Comparison of ENCODE assay signal across 1 cellular context in the genomic region with DNA sequence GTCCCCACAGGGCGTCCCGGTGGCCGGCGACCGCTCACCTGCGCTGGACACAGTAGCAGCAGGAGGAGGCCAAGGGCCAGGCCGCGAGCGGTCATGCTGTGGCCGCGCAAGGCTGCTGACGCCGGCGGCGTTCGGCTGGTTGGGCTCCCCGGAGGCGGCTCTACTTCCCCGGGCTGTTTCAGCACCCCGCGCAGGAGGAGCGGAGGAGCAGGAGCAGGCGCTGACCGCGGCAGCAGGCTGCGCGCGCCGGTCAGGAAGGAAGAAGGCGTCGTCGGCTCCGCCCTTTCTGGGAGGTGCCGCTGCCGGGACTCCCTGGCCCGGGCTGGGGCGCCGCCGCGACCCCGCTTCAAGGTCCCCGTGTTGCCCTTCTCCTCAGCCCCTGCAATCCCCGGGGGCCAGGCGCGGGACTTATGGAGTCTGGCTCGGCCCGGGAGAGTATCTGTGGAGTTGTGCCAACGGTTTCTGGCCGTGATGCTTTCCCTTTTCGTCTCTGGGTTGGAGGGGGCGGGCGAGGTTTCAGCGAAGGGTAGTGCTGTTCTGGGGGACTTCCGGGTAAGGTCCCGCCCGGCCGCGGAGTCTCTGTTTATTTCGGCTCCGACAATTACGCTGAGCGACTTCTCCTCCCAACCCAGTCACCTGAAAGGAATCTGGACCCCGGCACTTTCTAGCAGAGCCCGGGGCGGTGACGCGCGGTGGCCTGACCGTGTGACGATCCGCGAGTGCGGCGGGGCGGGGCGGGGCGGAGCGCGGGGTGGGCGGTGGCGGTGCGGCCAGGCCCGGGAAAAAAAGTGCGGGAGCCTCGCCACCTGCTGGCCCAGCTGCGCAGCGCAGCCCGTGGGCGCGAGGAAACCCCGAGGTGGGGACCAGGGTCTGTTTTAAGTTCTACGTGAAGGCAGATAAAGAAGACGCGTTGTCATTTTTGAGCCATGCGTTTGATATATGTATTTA.
A peak's percentile ranks its signal among the peaks of the same experiment; 100 is the strongest.
TF ChIP-seq lines count a peak whose summit lies in the region.

A gene (minus strand): TSS at position 258 of the 948 bp plus-strand sequence. CDS start 163 bp downstream, at position 95.

TF ChIP-seq in K562, 482 proteins besides CTCF, POLR2A, EP300 and RAD21 (continued from another document and continues in another):
- TF ChIP-seq, protein P1, sequence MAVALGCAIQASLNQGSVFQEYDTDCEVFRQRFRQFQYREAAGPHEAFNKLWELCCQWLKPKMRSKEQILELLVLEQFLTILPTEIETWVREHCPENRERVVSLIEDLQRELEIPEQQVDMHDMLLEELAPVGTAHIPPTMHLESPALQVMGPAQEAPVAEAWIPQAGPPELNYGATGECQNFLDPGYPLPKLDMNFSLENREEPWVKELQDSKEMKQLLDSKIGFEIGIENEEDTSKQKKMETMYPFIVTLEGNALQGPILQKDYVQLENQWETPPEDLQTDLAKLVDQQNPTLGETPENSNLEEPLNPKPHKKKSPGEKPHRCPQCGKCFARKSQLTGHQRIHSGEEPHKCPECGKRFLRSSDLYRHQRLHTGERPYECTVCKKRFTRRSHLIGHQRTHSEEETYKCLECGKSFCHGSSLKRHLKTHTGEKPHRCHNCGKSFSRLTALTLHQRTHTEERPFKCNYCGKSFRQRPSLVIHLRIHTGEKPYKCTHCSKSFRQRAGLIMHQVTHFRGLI (CRISPR knock-in tag; IDR thresholded peaks at IDR 0.05): peak; percentile 99; the same call in 1 of the 2 replicates
- TF ChIP-seq ZNF23 (CRISPR knock-in tag; IDR thresholded peaks at IDR 0.05) (0 out of 2 replicates have a peak, but pooled peaks have one; percentile 46), PHF20 (IDR thresholded peaks at IDR 0.05; ENCODE audit: partially characterized antibody) (peak; percentile 29), TEAD1 (CRISPR knock-in tag; IDR thresholded peaks at IDR 0.05) (peak in 1 of 2 experiments; percentile 60; a peak in 1 of 4 replicates), ZFP1 (CRISPR knock-in tag; IDR thresholded peaks at IDR 0.05) (no peak), HDAC6 (IDR thresholded peaks at IDR 0.05; ENCODE audit: low read depth, low read length) (no peak), CREB1 (IDR thresholded peaks at IDR 0.05) (peak; percentile 79), CREB1 (CRISPR knock-in tag; IDR thresholded peaks at IDR 0.05) (peak; percentile 29), KLF16 (IDR thresholded peaks at IDR 0.05) (peak; percentile 54), ZNF263 (CRISPR knock-in tag; IDR thresholded peaks at IDR 0.05; ENCODE audit: borderline replicate concordance) (peak; percentile 45; the same call in 1 of the 2 replicates), SREBF1 (IDR thresholded peaks at IDR 0.05; ENCODE audit: borderline replicate concordance, low read depth, low read length) (peak; percentile 89), L3MBTL2 (IDR thresholded peaks at IDR 0.05) (peak; percentile 71), ZNF436 (CRISPR knock-in tag; IDR thresholded peaks at IDR 0.05) (0 out of 2 replicates have a peak, but pooled peaks have one; percentile 52), CHD2 (IDR thresholded peaks at IDR 0.05; ENCODE audit: low read depth, low read length) (no peak; the same call in 1 of the 2 replicates), ZZZ3 (IDR thresholded peaks at IDR 0.05) (no peak), TAF15 (IDR thresholded peaks at IDR 0.05; ENCODE audit: low read depth, low read length) (no peak), JUND (IDR thresholded peaks at IDR 0.05; ENCODE audit: borderline replicate concordance, low read depth, low read length) (peak; percentile 33; the same call in 1 of the 2 replicates), JUND (tag; IDR thresholded peaks at IDR 0.05; ENCODE audit: borderline replicate concordance, low read depth, low read length) (peak; percentile 11; the same call in 1 of the 3 replicates), CBX1 (IDR thresholded peaks at IDR 0.05; ENCODE audit: low read depth) (peak; percentile 24; the same call in 1 of the 2 replicates), FOXK2 (conservative IDR thresholded peaks at IDR 0.05 in 1 of 2, IDR thresholded peaks at IDR 0.05 in 1 of 2; ENCODE audit: low read depth in 2 of 2) (peak; percentile 10 to 50; a peak in 2 of 4 replicates), ZNF561 (CRISPR knock-in tag; conservative IDR thresholded peaks at IDR 0.05) (0 out of 2 replicates have a peak, but pooled peaks have one; percentile 39), ZFP36 (IDR thresholded peaks at IDR 0.05; ENCODE audit: low read depth, low read length, partially characterized antibody) (peak; percentile 45), NR4A1 (CRISPR knock-in tag; IDR thresholded peaks at IDR 0.05) (no peak), NR4A1 (tag; IDR thresholded peaks at IDR 0.05) (no peak), SAFB (IDR thresholded peaks at IDR 0.05; ENCODE audit: borderline replicate concordance, low read depth, low read length) (peak; percentile 65; the same call in 1 of the 2 replicates), ZNF212 (CRISPR knock-in tag; IDR thresholded peaks at IDR 0.05) (no peak), POLR2G (IDR thresholded peaks at IDR 0.05; ENCODE audit: low read depth, low read length) (peak; percentile 95), ZBTB7A (IDR thresholded peaks at IDR 0.05; ENCODE audit: borderline replicate concordance, control insufficient read depth, low read depth, low read length) (peak; percentile 82), KAT7 (CRISPR knock-in tag; IDR thresholded peaks at IDR 0.05; ENCODE audit: borderline replicate concordance) (peak; percentile 72; the same call in 1 of the 2 replicates)
- TF ChIP-seq, protein P2, sequence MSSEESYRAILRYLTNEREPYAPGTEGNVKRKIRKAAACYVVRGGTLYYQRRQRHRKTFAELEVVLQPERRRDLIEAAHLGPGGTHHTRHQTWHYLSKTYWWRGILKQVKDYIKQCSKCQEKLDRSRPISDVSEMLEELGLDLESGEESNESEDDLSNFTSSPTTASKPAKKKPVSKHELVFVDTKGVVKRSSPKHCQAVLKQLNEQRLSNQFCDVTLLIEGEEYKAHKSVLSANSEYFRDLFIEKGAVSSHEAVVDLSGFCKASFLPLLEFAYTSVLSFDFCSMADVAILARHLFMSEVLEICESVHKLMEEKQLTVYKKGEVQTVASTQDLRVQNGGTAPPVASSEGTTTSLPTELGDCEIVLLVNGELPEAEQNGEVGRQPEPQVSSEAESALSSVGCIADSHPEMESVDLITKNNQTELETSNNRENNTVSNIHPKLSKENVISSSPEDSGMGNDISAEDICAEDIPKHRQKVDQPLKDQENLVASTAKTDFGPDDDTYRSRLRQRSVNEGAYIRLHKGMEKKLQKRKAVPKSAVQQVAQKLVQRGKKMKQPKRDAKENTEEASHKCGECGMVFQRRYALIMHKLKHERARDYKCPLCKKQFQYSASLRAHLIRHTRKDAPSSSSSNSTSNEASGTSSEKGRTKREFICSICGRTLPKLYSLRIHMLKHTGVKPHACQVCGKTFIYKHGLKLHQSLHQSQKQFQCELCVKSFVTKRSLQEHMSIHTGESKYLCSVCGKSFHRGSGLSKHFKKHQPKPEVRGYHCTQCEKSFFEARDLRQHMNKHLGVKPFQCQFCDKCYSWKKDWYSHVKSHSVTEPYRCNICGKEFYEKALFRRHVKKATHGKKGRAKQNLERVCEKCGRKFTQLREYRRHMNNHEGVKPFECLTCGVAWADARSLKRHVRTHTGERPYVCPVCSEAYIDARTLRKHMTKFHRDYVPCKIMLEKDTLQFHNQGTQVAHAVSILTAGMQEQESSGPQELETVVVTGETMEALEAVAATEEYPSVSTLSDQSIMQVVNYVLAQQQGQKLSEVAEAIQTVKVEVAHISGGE (CRISPR knock-in tag; IDR thresholded peaks at IDR 0.05): peak in 1 of 3 experiments; percentile 64; a peak in 2 of 6 replicates
- TF ChIP-seq, protein P3, sequence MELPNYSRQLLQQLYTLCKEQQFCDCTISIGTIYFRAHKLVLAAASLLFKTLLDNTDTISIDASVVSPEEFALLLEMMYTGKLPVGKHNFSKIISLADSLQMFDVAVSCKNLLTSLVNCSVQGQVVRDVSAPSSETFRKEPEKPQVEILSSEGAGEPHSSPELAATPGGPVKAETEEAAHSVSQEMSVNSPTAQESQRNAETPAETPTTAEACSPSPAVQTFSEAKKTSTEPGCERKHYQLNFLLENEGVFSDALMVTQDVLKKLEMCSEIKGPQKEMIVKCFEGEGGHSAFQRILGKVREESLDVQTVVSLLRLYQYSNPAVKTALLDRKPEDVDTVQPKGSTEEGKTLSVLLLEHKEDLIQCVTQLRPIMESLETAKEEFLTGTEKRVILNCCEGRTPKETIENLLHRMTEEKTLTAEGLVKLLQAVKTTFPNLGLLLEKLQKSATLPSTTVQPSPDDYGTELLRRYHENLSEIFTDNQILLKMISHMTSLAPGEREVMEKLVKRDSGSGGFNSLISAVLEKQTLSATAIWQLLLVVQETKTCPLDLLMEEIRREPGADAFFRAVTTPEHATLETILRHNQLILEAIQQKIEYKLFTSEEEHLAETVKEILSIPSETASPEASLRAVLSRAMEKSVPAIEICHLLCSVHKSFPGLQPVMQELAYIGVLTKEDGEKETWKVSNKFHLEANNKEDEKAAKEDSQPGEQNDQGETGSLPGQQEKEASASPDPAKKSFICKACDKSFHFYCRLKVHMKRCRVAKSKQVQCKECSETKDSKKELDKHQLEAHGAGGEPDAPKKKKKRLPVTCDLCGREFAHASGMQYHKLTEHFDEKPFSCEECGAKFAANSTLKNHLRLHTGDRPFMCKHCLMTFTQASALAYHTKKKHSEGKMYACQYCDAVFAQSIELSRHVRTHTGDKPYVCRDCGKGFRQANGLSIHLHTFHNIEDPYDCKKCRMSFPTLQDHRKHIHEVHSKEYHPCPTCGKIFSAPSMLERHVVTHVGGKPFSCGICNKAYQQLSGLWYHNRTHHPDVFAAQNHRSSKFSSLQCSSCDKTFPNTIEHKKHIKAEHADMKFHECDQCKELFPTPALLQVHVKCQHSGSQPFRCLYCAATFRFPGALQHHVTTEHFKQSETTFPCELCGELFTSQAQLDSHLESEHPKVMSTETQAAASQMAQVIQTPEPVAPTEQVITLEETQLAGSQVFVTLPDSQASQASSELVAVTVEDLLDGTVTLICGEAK (IDR thresholded peaks at IDR 0.05): peak; percentile 29; the same call in 1 of the 2 replicates
- TF ChIP-seq, protein P3 (CRISPR knock-in tag; IDR thresholded peaks at IDR 0.05): no peak
- TF ChIP-seq, protein P4, sequence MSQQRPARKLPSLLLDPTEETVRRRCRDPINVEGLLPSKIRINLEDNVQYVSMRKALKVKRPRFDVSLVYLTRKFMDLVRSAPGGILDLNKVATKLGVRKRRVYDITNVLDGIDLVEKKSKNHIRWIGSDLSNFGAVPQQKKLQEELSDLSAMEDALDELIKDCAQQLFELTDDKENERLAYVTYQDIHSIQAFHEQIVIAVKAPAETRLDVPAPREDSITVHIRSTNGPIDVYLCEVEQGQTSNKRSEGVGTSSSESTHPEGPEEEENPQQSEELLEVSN (IDR thresholded peaks at IDR 0.05; ENCODE audit: borderline replicate concordance in 1 of 2, extremely low read depth in 1 of 2, insufficient read depth in 1 of 2, insufficient read length in 1 of 2, low read depth in 1 of 2, low read length in 1 of 2, poor library complexity in 1 of 2, severe bottlenecking in 1 of 2): peak; percentile 54 to 92
- TF ChIP-seq, protein P5, sequence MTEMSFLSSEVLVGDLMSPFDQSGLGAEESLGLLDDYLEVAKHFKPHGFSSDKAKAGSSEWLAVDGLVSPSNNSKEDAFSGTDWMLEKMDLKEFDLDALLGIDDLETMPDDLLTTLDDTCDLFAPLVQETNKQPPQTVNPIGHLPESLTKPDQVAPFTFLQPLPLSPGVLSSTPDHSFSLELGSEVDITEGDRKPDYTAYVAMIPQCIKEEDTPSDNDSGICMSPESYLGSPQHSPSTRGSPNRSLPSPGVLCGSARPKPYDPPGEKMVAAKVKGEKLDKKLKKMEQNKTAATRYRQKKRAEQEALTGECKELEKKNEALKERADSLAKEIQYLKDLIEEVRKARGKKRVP (CRISPR knock-in tag; IDR thresholded peaks at IDR 0.05): peak; percentile 8; the same call in 1 of the 2 replicates
- TF ChIP-seq, protein P6, sequence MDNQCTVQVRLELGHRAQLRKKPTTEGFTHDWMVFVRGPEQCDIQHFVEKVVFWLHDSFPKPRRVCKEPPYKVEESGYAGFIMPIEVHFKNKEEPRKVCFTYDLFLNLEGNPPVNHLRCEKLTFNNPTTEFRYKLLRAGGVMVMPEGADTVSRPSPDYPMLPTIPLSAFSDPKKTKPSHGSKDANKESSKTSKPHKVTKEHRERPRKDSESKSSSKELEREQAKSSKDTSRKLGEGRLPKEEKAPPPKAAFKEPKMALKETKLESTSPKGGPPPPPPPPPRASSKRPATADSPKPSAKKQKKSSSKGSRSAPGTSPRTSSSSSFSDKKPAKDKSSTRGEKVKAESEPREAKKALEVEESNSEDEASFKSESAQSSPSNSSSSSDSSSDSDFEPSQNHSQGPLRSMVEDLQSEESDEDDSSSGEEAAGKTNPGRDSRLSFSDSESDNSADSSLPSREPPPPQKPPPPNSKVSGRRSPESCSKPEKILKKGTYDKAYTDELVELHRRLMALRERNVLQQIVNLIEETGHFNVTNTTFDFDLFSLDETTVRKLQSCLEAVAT (IDR thresholded peaks at IDR 0.05): peak in 1 of 2 experiments; percentile 14; a peak in 2 of 4 replicates
- TF ChIP-seq, protein P7, sequence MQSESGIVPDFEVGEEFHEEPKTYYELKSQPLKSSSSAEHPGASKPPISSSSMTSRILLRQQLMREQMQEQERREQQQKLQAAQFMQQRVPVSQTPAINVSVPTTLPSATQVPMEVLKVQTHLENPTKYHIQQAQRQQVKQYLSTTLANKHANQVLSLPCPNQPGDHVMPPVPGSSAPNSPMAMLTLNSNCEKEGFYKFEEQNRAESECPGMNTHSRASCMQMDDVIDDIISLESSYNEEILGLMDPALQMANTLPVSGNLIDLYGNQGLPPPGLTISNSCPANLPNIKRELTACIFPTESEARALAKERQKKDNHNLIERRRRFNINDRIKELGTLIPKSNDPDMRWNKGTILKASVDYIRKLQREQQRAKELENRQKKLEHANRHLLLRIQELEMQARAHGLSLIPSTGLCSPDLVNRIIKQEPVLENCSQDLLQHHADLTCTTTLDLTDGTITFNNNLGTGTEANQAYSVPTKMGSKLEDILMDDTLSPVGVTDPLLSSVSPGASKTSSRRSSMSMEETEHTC (IDR thresholded peaks at IDR 0.05): peak; percentile 56; the same call in 1 of the 2 replicates
